ENCODE assay signal across 15 cellular contexts in genomic region chr5:575636-576035, GRCh38. TPM values are rescaled to one million over a fixed set of nuclear protein-coding genes. Genes with fewer than 3 reads are reported as not detected.
A peak's percentile ranks its signal among the peaks of the same experiment; 100 is the strongest.
DNase-seq lines count a peak whose midpoint lies in the region; FAIRE-seq and TF ChIP-seq lines count a peak whose summit lies in the region.
"Had no signal": no experiment of that assay in that cellular context is flagged by ENCODE, and none has a peak within 500 bp of the region (broad histone marks: within the 10 kb centered on the region; RNA-seq: fewer than 3 reads in every experiment).

No MANE protein-coding gene starts in this region.

- no peak for TF ChIP-seq CTCF in brain microvascular endothelial cell (IDR thresholded peaks at IDR 0.05; ENCODE audit: low read depth, low read length, missing control alignments)

- 67 to 83% (median 79%) methylated on average over 4 of the region's 4 CpGs for WGBS in small intestine, 3 donors

- no peaks in the 10 kb centered on the region for H3K36me3 ChIP-seq in brain microvascular endothelial cell (replicated peaks)
- H3K36me3 ChIP-seq in small intestine (ENCODE audit: control insufficient read depth in 2 of 2, insufficient read depth in 2 of 2, low read length in 2 of 2): no peaks in the 10 kb centered on the region
- H3K36me3 ChIP-seq: BLaER1 treated with 17β-estradiol and CSF1 and Interleukin-3, amounts not matched to agents 10 nM and 100 nM had no signal

- in situ Hi-C loops in brain microvascular endothelial cell (cut with HindIII; ENCODE audit: low pct_ligation_motif_present, low sequenced_read_pairs): no loop called here

- H3K9me3 ChIP-seq in small intestine (ENCODE audit: control insufficient read depth, low read depth): no peaks in the 10 kb centered on the region

- H3K4me1 ChIP-seq in small intestine (ENCODE audit: control insufficient read depth in 2 of 2, insufficient read depth in 1 of 2, low read depth in 1 of 2, low read length in 1 of 2): no peaks in the 10 kb centered on the region

- H3K4me3 ChIP-seq in brain microvascular endothelial cell (ENCODE audit: low read depth, low read length) (no peak overlapping the region), small intestine (ENCODE audit: low read depth in 1 of 2, low read length in 2 of 2) (no peak overlapping the region)
- H3K4me3 ChIP-seq: BLaER1 treated with 17β-estradiol and CSF1 and Interleukin-3, amounts not matched to agents 10 nM and 100 nM had no signal

- FAIRE-seq in HTR-8/SVneo (lab: Jason Lieb, UNC) (peak; percentile 31), small intestine (lab: Jason Lieb, UNC) (no peak)
- FAIRE-seq: GM19239, H1 had no signal

- DNase-seq in HTR-8/SVneo (ENCODE audit: insufficient read length, low spot score) (no peak), mesenteric fat pad (ENCODE audit: low spot score) (peak; percentile 37), ecto neural progenitor cell (ENCODE audit: low spot score) (no peak), brain microvascular endothelial cell (no peak), small intestine (no peak), globus pallidus (ENCODE audit: low spot score) (no peak)
- DNase-seq in activated CD8-positive, alpha-beta memory T cell treated with anti-CD3 and anti-CD28 coated beads, Interleukin-2, amount 50 U/mL, for 48 hours: peak; percentile 36
- DNase-seq in stimulated activated CD8-positive, alpha-beta memory T cell treated with anti-CD3 and anti-CD28 coated beads, Interleukin-4, amount 100 ng/mL, for 48 hours: peak; percentile 8
- DNase-seq: Calu3, DMS79 treated with DMSO at 0.1 percent for 48 hours, GF-D8, H9 had no signal

- peaks cover 7% of the 10 kb centered on the region for H3K27me3 ChIP-seq in brain microvascular endothelial cell (replicated peaks)
- peaks cover 0 to 11% of the 10 kb centered on the region in 2 donors for H3K27me3 ChIP-seq in small intestine (ENCODE audit: control insufficient read depth in 2 of 2, insufficient read depth in 2 of 2, low read length in 2 of 2)

- H3K27ac ChIP-seq in brain microvascular endothelial cell (no peak overlapping the region), small intestine (ENCODE audit: low read depth in 1 of 2, low read length in 1 of 2) (no peak overlapping the region)
- H3K27ac ChIP-seq: BLaER1 treated with 17β-estradiol and CSF1 and Interleukin-3, amounts not matched to agents 10 nM and 100 nM had no signal

RNA-seq across cellular contexts. Expression of gene CEP72, which starts 36.5 kb away (rescaled TPM):
- 2.0 TPM for total RNA-seq in mesenteric fat pad
- 1 to 10 TPM in 2 of 3 donors, under 1 TPM in 1; 0.54 to 9.6 (median 1.1) TPM for polyA plus RNA-seq in small intestine

RNA-seq across cellular contexts. Expression of gene SLC9A3, which starts 51.4 kb away (rescaled TPM):
- 1.1 TPM for total RNA-seq in mesenteric fat pad
- 10 to 100 TPM; 24.1 to 51.7 (median 48.9) TPM for polyA plus RNA-seq in small intestine

Comparison
In these comparisons a context has a peak if more than half of its experiments do, and no peak if none do; other contexts are left out.
1. DNase-seq: peak in activated CD8-positive, alpha-beta memory T cell treated with anti-CD3 and anti-CD28 coated beads, Interleukin-2, amount 50 U/mL, for 48 hours (single experiment), mesenteric fat pad (single experiment) and stimulated activated CD8-positive, alpha-beta memory T cell treated with anti-CD3 and anti-CD28 coated beads, Interleukin-4, amount 100 ng/mL, for 48 hours (single experiment); none in HTR-8/SVneo (single experiment), ecto neural progenitor cell (single experiment), brain microvascular endothelial cell (single experiment), small intestine (single experiment) and globus pallidus (single experiment).